Comparison of ENCODE assay signal across 1 cellular context in the genomic region with DNA sequence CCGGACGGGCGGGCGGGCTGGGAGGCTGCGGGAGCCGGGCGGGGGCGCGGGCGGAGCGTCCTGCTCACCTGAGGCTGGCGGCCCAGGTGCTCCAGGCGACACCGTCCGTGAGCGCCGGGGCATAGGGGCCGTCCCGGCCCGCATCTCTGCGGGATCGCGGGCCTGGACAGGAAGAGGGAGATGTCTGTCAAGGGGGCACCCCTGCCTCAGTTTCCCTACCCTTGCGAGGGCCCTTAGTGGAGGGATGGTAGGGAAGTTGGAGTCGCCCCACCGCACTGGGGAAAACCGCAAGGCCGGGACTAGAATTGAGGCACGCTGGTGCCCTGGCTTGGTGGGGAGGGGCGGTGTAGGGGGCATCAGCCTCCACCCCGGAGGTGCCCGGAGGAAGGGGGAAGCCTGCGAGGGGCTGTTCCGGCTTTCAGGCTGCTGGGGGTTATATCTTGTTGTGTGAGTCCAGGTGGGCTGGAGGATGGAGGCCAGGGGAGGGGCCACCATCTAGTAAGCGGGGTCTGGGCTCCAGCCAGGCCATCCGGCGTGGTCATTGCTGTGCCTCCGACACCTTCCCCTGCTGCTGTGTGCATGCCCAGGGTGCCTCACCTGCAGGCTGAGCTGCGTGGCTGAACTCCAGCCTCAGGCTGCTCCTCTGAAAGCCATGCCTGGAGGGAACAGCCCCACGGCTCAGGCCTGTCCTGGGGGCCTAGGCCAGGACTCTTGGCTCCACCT.
TF ChIP-seq lines count a peak whose summit lies in the region.

No MANE protein-coding gene starts in this region.

TF ChIP-seq in H1, 55 proteins besides CTCF, POLR2A, EP300 and RAD21:
- TF ChIP-seq, protein P1, sequence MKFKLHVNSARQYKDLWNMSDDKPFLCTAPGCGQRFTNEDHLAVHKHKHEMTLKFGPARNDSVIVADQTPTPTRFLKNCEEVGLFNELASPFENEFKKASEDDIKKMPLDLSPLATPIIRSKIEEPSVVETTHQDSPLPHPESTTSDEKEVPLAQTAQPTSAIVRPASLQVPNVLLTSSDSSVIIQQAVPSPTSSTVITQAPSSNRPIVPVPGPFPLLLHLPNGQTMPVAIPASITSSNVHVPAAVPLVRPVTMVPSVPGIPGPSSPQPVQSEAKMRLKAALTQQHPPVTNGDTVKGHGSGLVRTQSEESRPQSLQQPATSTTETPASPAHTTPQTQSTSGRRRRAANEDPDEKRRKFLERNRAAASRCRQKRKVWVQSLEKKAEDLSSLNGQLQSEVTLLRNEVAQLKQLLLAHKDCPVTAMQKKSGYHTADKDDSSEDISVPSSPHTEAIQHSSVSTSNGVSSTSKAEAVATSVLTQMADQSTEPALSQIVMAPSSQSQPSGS (IDR thresholded peaks at IDR 0.05; ENCODE audit: low read length) = no peak
- no peak for TF ChIP-seq RXRA (IDR thresholded peaks at IDR 0.05; ENCODE audit: insufficient read depth, low read depth, low read length)
